8 cellular contexts compared by ENCODE assay signal in the genomic region with DNA sequence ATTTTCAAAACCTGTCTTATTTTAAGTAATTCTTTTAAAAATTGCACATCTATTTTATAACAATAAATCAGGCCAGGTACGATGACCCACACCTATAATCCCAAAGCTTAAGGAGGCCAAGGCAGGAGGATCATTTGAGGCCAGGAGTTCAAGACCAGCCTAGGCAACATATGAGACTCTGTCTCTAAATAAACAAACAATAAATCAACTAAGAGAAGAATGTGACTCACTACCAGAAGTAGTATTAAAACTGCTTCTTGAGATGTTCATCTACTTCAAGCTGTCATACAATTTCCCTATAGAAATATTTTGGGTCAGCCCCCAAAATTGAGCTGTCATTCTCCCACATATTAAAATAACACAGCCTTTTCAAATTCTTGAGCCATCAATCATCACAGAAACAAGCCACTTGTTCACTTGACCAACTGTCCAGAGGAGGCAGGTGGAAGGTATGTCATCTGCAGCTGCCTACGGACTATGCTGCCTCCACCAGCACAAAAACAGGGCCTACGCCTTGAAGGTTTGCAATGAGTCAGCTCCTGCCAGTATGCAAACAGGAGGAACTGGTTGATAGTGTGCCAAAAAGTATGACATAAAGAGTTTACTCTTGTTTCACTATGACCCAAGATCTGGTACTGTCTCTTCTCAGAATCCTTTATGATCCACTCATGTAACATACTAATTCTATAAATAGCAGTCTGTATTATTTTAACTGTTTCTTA. TPM values are rescaled to one million over a fixed set of nuclear protein-coding genes. Genes with fewer than 3 reads are reported as not detected.
A peak's percentile ranks its signal among the peaks of the same experiment; 100 is the strongest.
DNase-seq lines count a peak whose midpoint lies in the region; ATAC-seq and TF ChIP-seq lines count a peak whose summit lies in the region.

No MANE protein-coding gene starts in this region.

- no peaks in the 10 kb centered on the region for H3K27me3 ChIP-seq in Caco-2 (replicated peaks; ENCODE audit: control insufficient read depth, insufficient read depth, low read length)
- no peaks in the 10 kb centered on the region for H3K27me3 ChIP-seq in uterus

- no peaks in the 10 kb centered on the region for H3K27me3 Mint-ChIP-seq in Caco-2 (ENCODE audit: insufficient read depth, unreplicated experiment)

- H3K4me3 ChIP-seq in Caco-2 (ENCODE audit: low read depth, low read length) (no peak overlapping the region), choroid plexus epithelial cell (ENCODE audit: low read depth, low read length) (no peak overlapping the region), uterus (no peak overlapping the region)

- no TSS peak for BruUV-seq in Caco-2 (replicated peaks; lab: Mats Ljungman, UMichigan)

- no peak overlapping the region for H3K4me3 Mint-ChIP-seq in Caco-2 (ENCODE audit: unreplicated experiment)

- TF ChIP-seq CTCF in Caco-2 (IDR thresholded peaks at IDR 0.05; ENCODE audit: insufficient read depth in 1 of 2, low read depth in 1 of 2, low read length in 1 of 2, severe bottlenecking in 1 of 2, unreplicated experiment in 1 of 2) (peak in 1 of 2 experiments; percentile 2), RWPE1 (conservative IDR thresholded peaks at IDR 0.05; ENCODE audit: low read depth) (no peak), choroid plexus epithelial cell (conservative IDR thresholded peaks at IDR 0.05; ENCODE audit: low read depth, low read length) (peak; percentile 35), uterus (IDR thresholded peaks at IDR 0.05) (no peak)

- H3K9me3 ChIP-seq in Caco-2: no peaks in the 10 kb centered on the region
- no peaks in the 10 kb centered on the region for H3K9me3 ChIP-seq in uterus

- H3K36me3 Mint-ChIP-seq in Caco-2 (ENCODE audit: insufficient read depth, unreplicated experiment): peaks cover 6% of the 10 kb centered on the region

- H3K4me1 ChIP-seq in Caco-2: no peaks in the 10 kb centered on the region
- H3K4me1 ChIP-seq in uterus: peaks cover 0 to 4% of the 10 kb centered on the region in 2 donors

- TF ChIP-seq POLR2A in uterus (IDR thresholded peaks at IDR 0.05): no peak

- POLR2A ChIA-PET in Caco-2 (lab: Charles Lee) (no interaction called here), RWPE1 (lab: Yijun Ruan, JAX; ENCODE audit: low non-redundant PET) (no interaction called here)

- H3K27ac Mint-ChIP-seq in Caco-2 (ENCODE audit: unreplicated experiment): no peak overlapping the region

- peaks cover 6% of the 10 kb centered on the region for H3K4me1 Mint-ChIP-seq in Caco-2 (ENCODE audit: low read depth, unreplicated experiment)

- intact Hi-C loops in Caco-2 (cut with micrococcal nuclease; ENCODE audit: unreplicated experiment): no loop called here
- intact Hi-C loops in uterus (cut with DNase I; ENCODE audit: low total_unique reads): no loop called here

- ATAC-seq in GM19043 (IDR thresholded peaks at IDR 0.05; ENCODE audit: low read depth, unreplicated experiment) (peak; percentile 99), HG03135 (IDR thresholded peaks at IDR 0.05; ENCODE audit: unreplicated experiment) (peak; percentile 98)

- DNase-seq in Caco-2: peak; percentile 63 to 67
- DNase-seq in RWPE1 (ENCODE audit: low spot score): peak; percentile 93
- DNase-seq in choroid plexus epithelial cell (ENCODE audit: low read depth): peak; percentile 97
- peak; percentile 26 for DNase-seq in putamen (ENCODE audit: low spot score)
- no peak for DNase-seq in NCI-H82 treated with DMSO at 0.1 percent for 48 hours (lab: John Stamatoyannopoulos, UW; ENCODE audit: unreplicated experiment)
- no peak for DNase-seq in uterus

- H3K27ac ChIP-seq in RWPE1: no peak overlapping the region
- no peak overlapping the region for H3K27ac ChIP-seq in uterus

- H3K9me3 Mint-ChIP-seq in Caco-2 (ENCODE audit: unreplicated experiment): no peaks in the 10 kb centered on the region

- H3K36me3 ChIP-seq in Caco-2 (ENCODE audit: control insufficient read depth, insufficient read depth, low read length) (no peaks in the 10 kb centered on the region; the same call in 1 of the 2 replicates), uterus (no peaks in the 10 kb centered on the region)

- CTCF ChIA-PET in Caco-2 (lab: Charles Lee): no interaction called here
- CTCF ChIA-PET in RWPE1 (lab: Yijun Ruan, JAX): interaction anchor here (0.6 to 1.0 kb wide), 3 partner anchors 26 to 255 kb away, joined by 3 read pairs; no protein-coding TSS in a partner anchor

RNA-seq across cellular contexts. Expression of a gene that starts 33.6 kb away (rescaled TPM):
- 32.3 and 32.8 TPM in 2 replicates for total RNA-seq in Caco-2 (2022)
- total RNA-seq in uterus: 100 to 1,000 TPM in 1 of 4 donors, 10 to 100 TPM in 3; 48.8 to 185 (median 72.8) TPM

Comparison
In these comparisons a context has a peak if more than half of its experiments do, and no peak if none do; other contexts are left out.
1. DNase-seq: peak in Caco-2 (2 of 2), RWPE1 (single experiment), choroid plexus epithelial cell (single experiment) and putamen (single experiment); none in NCI-H82 treated with DMSO at 0.1 percent for 48 hours (single experiment) and uterus (0 of 2).